In the genomic region with DNA sequence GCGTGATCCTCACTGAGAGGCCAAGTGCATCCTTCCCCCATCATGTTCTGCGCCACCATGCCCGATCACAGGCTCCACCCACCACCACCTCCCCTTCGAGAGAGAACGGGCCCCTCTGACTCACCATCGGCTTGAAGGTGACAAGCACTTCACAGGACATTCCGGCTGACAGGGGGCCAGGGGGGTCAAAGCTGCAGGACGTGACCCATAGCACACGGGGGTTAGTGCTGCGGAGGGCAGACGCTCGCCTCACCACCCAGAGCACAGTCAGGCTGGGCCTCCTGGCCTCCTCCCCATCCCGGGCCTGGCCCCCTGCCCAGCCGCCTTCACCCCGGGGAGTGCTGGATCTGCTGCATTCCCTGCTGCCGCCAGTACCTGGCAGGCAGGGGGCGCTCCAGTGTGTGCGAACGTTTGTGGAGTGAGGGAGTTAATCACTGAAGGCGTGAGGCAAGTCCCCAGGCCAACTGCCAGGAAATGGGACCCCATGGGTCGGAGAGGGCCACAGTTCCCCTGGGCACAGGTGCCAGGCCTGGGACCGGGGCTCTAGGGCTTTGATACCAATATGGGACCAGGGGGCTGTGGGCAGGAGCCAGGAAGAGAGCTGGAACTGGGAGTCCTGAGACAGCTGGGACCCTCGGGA, we compare ENCODE assay signal across 8 cellular contexts. TPM values are rescaled to one million over a fixed set of nuclear protein-coding genes. Genes with fewer than 3 reads are reported as not detected.
DNase-seq lines count a peak whose midpoint lies in the region; ATAC-seq and TF ChIP-seq lines count a peak whose summit lies in the region.

No MANE protein-coding gene starts in this region.

- peak overlapping the region; percentile 20 to 81 (median 67) for H3K4me2 ChIP-seq in BLaER1 treated with 17β-estradiol and CSF1 and Interleukin-3, amounts not matched to agents 10 nM and 100 nM

- no peak overlapping the region for H3K27ac ChIP-seq in BLaER1 treated with 17β-estradiol and CSF1 and Interleukin-3, amounts not matched to agents 10 nM and 100 nM
- no peak overlapping the region for H3K27ac ChIP-seq in HEK293 (ENCODE audit: extremely low read depth, low read depth, low read length)

- DNase-seq in NOMO-1 treated with DMSO at 0.1 percent for 48 hours (lab: John Stamatoyannopoulos, UW; ENCODE audit: unreplicated experiment) (peak; percentile 62), erythroblast (lab: John Stamatoyannopoulos, UW) (peak; percentile 51 to 66), myocyte (ENCODE audit: low read depth) (peak; percentile 66)
- peak; percentile 66 for DNase-seq in activated CD8-positive, alpha-beta memory T cell treated with anti-CD3 and anti-CD28 coated beads, Interleukin-2, amount 50 U/mL, for 4 hours
- peak; percentile 27 to 34 for DNase-seq in stimulated activated CD8-positive, alpha-beta memory T cell treated with anti-CD3 and anti-CD28 coated beads, Interleukin-7, amount 100 ng/mL, for 4 hours (ENCODE audit: low read depth in 2 of 2)

- no peak overlapping the region for H3K4me3 ChIP-seq in BLaER1 treated with 17β-estradiol and CSF1 and Interleukin-3, amounts not matched to agents 10 nM and 100 nM
- peak overlapping the region; percentile 6 for H3K4me3 ChIP-seq in HEK293 (ENCODE audit: low read depth, low read length)

- H3K9ac ChIP-seq in BLaER1 treated with 17β-estradiol and CSF1 and Interleukin-3, amounts not matched to agents 10 nM and 100 nM, result peak overlapping the region in 4 of 11 experiments; percentile 3 to 20 (median 14); a peak in 4 of 22 replicates

- peak; percentile 92 for TF ChIP-seq CTCF in HEK293 (tag by site-specific recombination; IDR thresholded peaks at IDR 0.05)

- ATAC-seq in HG03571 (IDR thresholded peaks at IDR 0.05; ENCODE audit: unreplicated experiment), result no peak

- H3K9me3 ChIP-seq in BLaER1 treated with 17β-estradiol and CSF1 and Interleukin-3, amounts not matched to agents 10 nM and 100 nM (replicated peaks in 1 of 11), result no peaks in the 10 kb centered on the region
- H3K9me3 ChIP-seq in HEK293 (ENCODE audit: control insufficient read depth, insufficient read depth, low read depth, low read length), result no peaks in the 10 kb centered on the region

- H3K36me3 ChIP-seq in BLaER1 treated with 17β-estradiol and CSF1 and Interleukin-3, amounts not matched to agents 10 nM and 100 nM, result no peaks in the 10 kb centered on the region
- H3K36me3 ChIP-seq in HEK293 (ENCODE audit: control insufficient read depth in 2 of 2, insufficient read depth in 1 of 2, low read length in 2 of 2), result no peaks in the 10 kb centered on the region

- no peak for TF ChIP-seq POLR2A in erythroblast (IDR thresholded peaks at IDR 0.05; ENCODE audit: low read length)

- no peaks in the 10 kb centered on the region; a peak in 1 of 22 replicates for H4K20me1 ChIP-seq in BLaER1 treated with 17β-estradiol and CSF1 and Interleukin-3, amounts not matched to agents 10 nM and 100 nM

- CTCF ChIA-PET in HEK293 (lab: Yijun Ruan, JAX), result interaction anchor here (0.6 to 8.8 kb wide), 19 partner anchors 10 to 215 kb away, joined by 3 to 118 read pairs (median 4); no protein-coding TSS in a partner anchor

- POLR2A ChIA-PET in HEK293 (lab: Yijun Ruan, JAX), result interaction anchor here (1.0 kb wide), 1 partner anchor 85 kb away, joined by 5 read pairs; no protein-coding TSS in a partner anchor

- peaks cover 21 to 60% (median 45%) of the 10 kb centered on the region in 10 experiments for H3K4me1 ChIP-seq in BLaER1 treated with 17β-estradiol and CSF1 and Interleukin-3, amounts not matched to agents 10 nM and 100 nM
- H3K4me1 ChIP-seq in HEK293 (ENCODE audit: control insufficient read depth, insufficient read depth, low read length), result no peaks in the 10 kb centered on the region

- peaks cover 0 to 7% (median 3%) of the 10 kb centered on the region in 11 experiments; a peak in 8 of 22 replicates for H3K27me3 ChIP-seq in BLaER1 treated with 17β-estradiol and CSF1 and Interleukin-3, amounts not matched to agents 10 nM and 100 nM

TF ChIP-seq in HEK293, 187 proteins besides CTCF, POLR2A, EP300 and RAD21 (continues in another document):
- TF ChIP-seq KLF16 (tag by site-specific recombination; IDR thresholded peaks at IDR 0.05) (0 out of 2 replicates have a peak, but pooled peaks have one; percentile 36), ZNF341 (tag by site-specific recombination; IDR thresholded peaks at IDR 0.05; ENCODE audit: low read depth) (peak; percentile 46; the same call in 1 of the 2 replicates), ZNF350 (tag by site-specific recombination; IDR thresholded peaks at IDR 0.05) (no peak), SP7 (tag by site-specific recombination; IDR thresholded peaks at IDR 0.05) (peak; percentile 86), BCL11B (tag by site-specific recombination; IDR thresholded peaks at IDR 0.05; ENCODE audit: low read depth) (peak; percentile 74; the same call in 1 of the 2 replicates), ZSCAN18 (tag by site-specific recombination; IDR thresholded peaks at IDR 0.05) (peak; percentile 31; the same call in 1 of the 2 replicates), GLI2 (tag by site-specific recombination; IDR thresholded peaks at IDR 0.05; ENCODE audit: borderline replicate concordance, low read depth) (no peak), ZNF76 (tag by site-specific recombination; IDR thresholded peaks at IDR 0.05; ENCODE audit: borderline replicate concordance, low read depth) (peak; percentile 38; the same call in 1 of the 2 replicates), ZNF324 (tag by site-specific recombination; IDR thresholded peaks at IDR 0.05) (peak; percentile 70; the same call in 1 of the 2 replicates), PRDM1 (tag by site-specific recombination; IDR thresholded peaks at IDR 0.05) (no peak), ZNF629 (tag by site-specific recombination; IDR thresholded peaks at IDR 0.05) (peak; percentile 71), EGR2 (tag by site-specific recombination; IDR thresholded peaks at IDR 0.05; ENCODE audit: low read depth) (peak; percentile 23; the same call in 1 of the 2 replicates), ZNF791 (tag by site-specific recombination; IDR thresholded peaks at IDR 0.05) (no peak), ZNF10 (tag by site-specific recombination; IDR thresholded peaks at IDR 0.05) (peak; percentile 55; the same call in 1 of the 2 replicates), ZNF501 (tag by site-specific recombination; IDR thresholded peaks at IDR 0.05) (peak; percentile 89), ZNF2 (tag by site-specific recombination; IDR thresholded peaks at IDR 0.05) (peak; percentile 87), ZBTB21 (tag by site-specific recombination; IDR thresholded peaks at IDR 0.05) (0 out of 2 replicates have a peak, but pooled peaks have one; percentile 24), ZBTB17 (tag by site-specific recombination; IDR thresholded peaks at IDR 0.05) (peak; percentile 90), ZNF654 (tag by site-specific recombination; IDR thresholded peaks at IDR 0.05; ENCODE audit: low read depth) (peak; percentile 49), ZNF366 (tag by site-specific recombination; conservative IDR thresholded peaks at IDR 0.05) (peak; percentile 94), ZBTB6 (tag by site-specific recombination; IDR thresholded peaks at IDR 0.05) (no peak), ZNF335 (tag by site-specific recombination; conservative IDR thresholded peaks at IDR 0.05) (peak; percentile 60), ZSCAN30 (tag by site-specific recombination; IDR thresholded peaks at IDR 0.05) (peak; percentile 50), ZNF677 (tag by site-specific recombination; IDR thresholded peaks at IDR 0.05) (no peak), ZNF776 (tag by site-specific recombination; IDR thresholded peaks at IDR 0.05; ENCODE audit: borderline replicate concordance) (no peak)
- TF ChIP-seq, protein P1, sequence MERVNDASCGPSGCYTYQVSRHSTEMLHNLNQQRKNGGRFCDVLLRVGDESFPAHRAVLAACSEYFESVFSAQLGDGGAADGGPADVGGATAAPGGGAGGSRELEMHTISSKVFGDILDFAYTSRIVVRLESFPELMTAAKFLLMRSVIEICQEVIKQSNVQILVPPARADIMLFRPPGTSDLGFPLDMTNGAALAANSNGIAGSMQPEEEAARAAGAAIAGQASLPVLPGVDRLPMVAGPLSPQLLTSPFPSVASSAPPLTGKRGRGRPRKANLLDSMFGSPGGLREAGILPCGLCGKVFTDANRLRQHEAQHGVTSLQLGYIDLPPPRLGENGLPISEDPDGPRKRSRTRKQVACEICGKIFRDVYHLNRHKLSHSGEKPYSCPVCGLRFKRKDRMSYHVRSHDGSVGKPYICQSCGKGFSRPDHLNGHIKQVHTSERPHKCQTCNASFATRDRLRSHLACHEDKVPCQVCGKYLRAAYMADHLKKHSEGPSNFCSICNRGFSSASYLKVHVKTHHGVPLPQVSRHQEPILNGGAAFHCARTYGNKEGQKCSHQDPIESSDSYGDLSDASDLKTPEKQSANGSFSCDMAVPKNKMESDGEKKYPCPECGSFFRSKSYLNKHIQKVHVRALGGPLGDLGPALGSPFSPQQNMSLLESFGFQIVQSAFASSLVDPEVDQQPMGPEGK (tag by site-specific recombination; IDR thresholded peaks at IDR 0.05), result peak; percentile 99

RNA-seq across cellular contexts. Expression of gene TMEM52, which starts 40.9 kb away (rescaled TPM):
- total RNA-seq in myocyte, result 0.37 TPM in 1 of 2 replicates, not detected in the other
- not detected for polyA plus RNA-seq in myocyte (2012)

RNA-seq across cellular contexts. Expression of gene CFAP74, which starts 43.6 kb away (rescaled TPM):
- total RNA-seq in myocyte, result not detected in 2 replicates
- not detected for polyA plus RNA-seq in myocyte (2012)

RNA-seq across cellular contexts. Expression of gene CALML6, which starts 44.9 kb away (rescaled TPM):
- total RNA-seq in myocyte, result 0.27 and 0.36 TPM in 2 replicates
- polyA plus RNA-seq in myocyte (2012), result 1.00 TPM

RNA-seq across cellular contexts. Expression of gene GABRD, which starts 59.2 kb away (rescaled TPM):
- total RNA-seq in myocyte, result not detected in 2 replicates
- not detected for polyA plus RNA-seq in myocyte (2012)
